In the genomic region with DNA sequence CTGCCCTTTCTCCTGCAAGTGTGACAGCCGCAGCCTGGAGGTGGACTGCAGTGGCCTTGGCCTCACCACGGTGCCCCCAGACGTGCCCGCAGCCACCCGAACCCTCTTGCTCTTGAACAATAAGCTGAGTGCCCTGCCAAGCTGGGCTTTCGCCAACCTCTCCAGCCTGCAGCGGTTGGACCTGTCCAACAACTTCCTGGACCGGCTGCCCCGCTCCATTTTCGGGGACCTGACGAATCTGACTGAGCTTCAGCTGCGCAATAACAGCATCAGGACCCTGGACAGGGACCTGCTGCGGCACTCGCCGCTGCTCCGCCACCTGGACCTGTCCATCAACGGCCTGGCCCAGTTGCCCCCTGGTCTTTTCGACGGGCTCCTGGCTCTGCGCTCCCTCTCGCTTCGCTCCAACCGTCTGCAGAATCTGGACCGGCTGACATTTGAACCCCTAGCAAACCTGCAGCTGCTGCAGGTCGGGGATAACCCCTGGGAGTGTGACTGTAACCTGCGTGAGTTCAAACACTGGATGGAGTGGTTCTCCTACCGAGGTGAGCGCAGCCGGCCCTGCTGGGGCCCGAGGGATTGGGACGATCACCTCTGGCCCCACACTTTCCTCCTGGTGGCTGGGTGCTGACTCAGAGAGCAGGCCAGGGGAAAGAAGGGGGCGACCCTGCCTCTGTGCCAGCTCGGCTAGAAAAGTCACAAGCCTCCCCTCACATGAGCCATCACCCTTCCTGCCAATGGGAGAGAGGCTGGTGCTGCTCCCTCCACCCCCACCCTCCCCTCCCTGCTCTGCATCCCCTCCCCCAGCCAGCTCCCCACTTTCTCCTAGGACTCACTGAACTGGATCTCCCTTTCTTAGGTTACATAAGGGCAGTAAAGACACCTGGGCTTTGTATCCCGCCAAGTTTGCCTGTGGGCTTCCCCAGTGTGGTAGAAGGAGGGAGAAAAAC, we compare ENCODE assay signal across 9 cellular contexts. TPM values are rescaled to one million over a fixed set of nuclear protein-coding genes. Genes with fewer than 3 reads are reported as not detected.
DNase-seq lines count a peak whose midpoint lies in the region; ATAC-seq and TF ChIP-seq lines count a peak whose summit lies in the region.
"Had no signal": no experiment of that assay in that cellular context is flagged by ENCODE, and none has a peak within 500 bp of the region (broad histone marks: within the 10 kb centered on the region; RNA-seq: fewer than 3 reads in every experiment).

No MANE protein-coding gene starts in this region.

- H3K9ac ChIP-seq in HUES6 (ENCODE audit: low read length) (no peak overlapping the region), mammary epithelial cell (ENCODE audit: insufficient read depth, low read length) (no peak overlapping the region)

- H3K4me1 ChIP-seq in HUES6 (ENCODE audit: control insufficient read depth, insufficient read depth, low read length) (peaks cover 3% of the 10 kb centered on the region; the same call in 1 of the 2 replicates), mammary epithelial cell (ENCODE audit: insufficient read depth, low read length) (no peaks in the 10 kb centered on the region), left lung (no peaks in the 10 kb centered on the region)

- in situ Hi-C loops in mammary epithelial cell (cut with MboI; ENCODE audit: low sequenced_read_pairs in 2 of 2) = no loop called here

- intact Hi-C loops in mammary epithelial cell (cut with micrococcal nuclease) = loop anchor here (1.0 kb wide), 1 partner anchor 35 kb away; no protein-coding TSS in a partner anchor
- intact Hi-C loops in left lung (cut with DNase I) = no loop called here

- dilution Hi-C loops in mammary epithelial cell (cut with HindIII; ENCODE audit: low sequenced_read_pairs) = no loop called here

- H3K27ac ChIP-seq in HUES6 (ENCODE audit: low read depth, low read length) (no peak overlapping the region), mammary epithelial cell (ENCODE audit: insufficient read depth, low read depth, low read length) (no peak overlapping the region), left lung (no peak overlapping the region)
- H3K27ac ChIP-seq: neutrophil had no signal

- TF ChIP-seq CTCF in AG09319 (IDR thresholded peaks at IDR 0.05; ENCODE audit: low read depth, low read length) (no peak), mammary epithelial cell (conservative IDR thresholded peaks at IDR 0.05 in 1 of 2, IDR thresholded peaks at IDR 0.05 in 1 of 2; ENCODE audit: extremely low read depth in 1 of 2, insufficient read depth in 1 of 2, low read depth in 1 of 2, low read length in 2 of 2) (no peak), left lung (IDR thresholded peaks at IDR 0.05) (no peak)

- peak; percentile 97 for ATAC-seq in left lung
- ATAC-seq in HG02571 (IDR thresholded peaks at IDR 0.05; ENCODE audit: unreplicated experiment) = no peak
- no peak for ATAC-seq in HG02840 (IDR thresholded peaks at IDR 0.05; ENCODE audit: low FRiP score, unreplicated experiment)

- H3K36me3 ChIP-seq in HUES6 (ENCODE audit: control insufficient read depth, insufficient read depth, low read length) = no peaks in the 10 kb centered on the region
- H3K36me3 ChIP-seq in mammary epithelial cell (ENCODE audit: insufficient read depth, low read length) = no peaks in the 10 kb centered on the region
- H3K36me3 ChIP-seq in left lung = no peaks in the 10 kb centered on the region
- H3K36me3 ChIP-seq: neutrophil had no signal

- no peak overlapping the region for H2AFZ ChIP-seq in mammary epithelial cell (ENCODE audit: low read depth, low read length)

- H3K4me3 ChIP-seq in HUES6 (ENCODE audit: low read depth, low read length) (peak overlapping the region; percentile 19; the same call in 1 of the 2 replicates), mammary epithelial cell (replicated peaks in 1 of 3; ENCODE audit: insufficient read depth in 1 of 3, low read depth in 2 of 3, low read length in 3 of 3) (no peak overlapping the region), left lung (no peak overlapping the region)

- H3K27me3 ChIP-seq in HUES6 (ENCODE audit: control insufficient read depth, insufficient read depth, low read length) (peaks cover 44% of the 10 kb centered on the region; the same call in 1 of the 2 replicates), mammary epithelial cell (ENCODE audit: insufficient read depth, low read length) (peaks cover 2% of the 10 kb centered on the region), left lung (peaks cover 18 to 96% of the 10 kb centered on the region in 2 donors)

- no peak overlapping the region for H3K4me2 ChIP-seq in mammary epithelial cell (ENCODE audit: insufficient read depth, low read depth, low read length)

- WGBS in mammary epithelial cell (ENCODE audit: low coverage, missing lambda C conversion rate) = 6% methylated on average over 29 of the region's 34 CpGs

- BruUV-seq in mammary epithelial cell (replicated peaks; lab: Mats Ljungman, UMichigan) = no TSS peak

- no peaks in the 10 kb centered on the region for H3K79me2 ChIP-seq in mammary epithelial cell (ENCODE audit: insufficient read depth, low read length)

- CTCF ChIA-PET in mammary epithelial cell (lab: Charles Lee; ENCODE audit: low non-redundant PET) = no interaction called here

- H4K20me1 ChIP-seq in mammary epithelial cell (ENCODE audit: insufficient read depth, low read length) = no peaks in the 10 kb centered on the region

- no peaks in the 10 kb centered on the region for H3K9me3 ChIP-seq in HUES6 (ENCODE audit: control insufficient read depth, insufficient read depth, low read depth, low read length)
- H3K9me3 ChIP-seq in mammary epithelial cell (replicated peaks; ENCODE audit: insufficient read depth, low read length) = no peaks in the 10 kb centered on the region
- no peaks in the 10 kb centered on the region for H3K9me3 ChIP-seq in left lung
- H3K9me3 ChIP-seq: neutrophil had no signal

- DNase-seq in AG09319 (ENCODE audit: extremely low read depth, low read depth) (peak; percentile 11), mammary epithelial cell (peak; percentile 57), left lung (peak; percentile 75 to 85), NCI-H226 (no peak), NCI-H2227 treated with DMSO at 0.1 percent for 48 hours (lab: John Stamatoyannopoulos, UW) (no peak)

RNA-seq across cellular contexts. Expression of gene LRTM2, which starts 10.9 kb away (rescaled TPM):
- not detected for total RNA-seq in mammary epithelial cell
- polyA plus RNA-seq in mammary epithelial cell = not detected
- polyA minus RNA-seq in mammary epithelial cell = not detected
- total RNA-seq in left lung = not detected

Comparison
In these comparisons a context has a peak if more than half of its experiments do, and no peak if none do; other contexts are left out.
1. DNase-seq: peak in AG09319 (single experiment), mammary epithelial cell (single experiment) and left lung (2 of 2); none in NCI-H226 (single experiment) and NCI-H2227 treated with DMSO at 0.1 percent for 48 hours (single experiment).